ENCODE assay signal across 21 cellular contexts in the genomic region with DNA sequence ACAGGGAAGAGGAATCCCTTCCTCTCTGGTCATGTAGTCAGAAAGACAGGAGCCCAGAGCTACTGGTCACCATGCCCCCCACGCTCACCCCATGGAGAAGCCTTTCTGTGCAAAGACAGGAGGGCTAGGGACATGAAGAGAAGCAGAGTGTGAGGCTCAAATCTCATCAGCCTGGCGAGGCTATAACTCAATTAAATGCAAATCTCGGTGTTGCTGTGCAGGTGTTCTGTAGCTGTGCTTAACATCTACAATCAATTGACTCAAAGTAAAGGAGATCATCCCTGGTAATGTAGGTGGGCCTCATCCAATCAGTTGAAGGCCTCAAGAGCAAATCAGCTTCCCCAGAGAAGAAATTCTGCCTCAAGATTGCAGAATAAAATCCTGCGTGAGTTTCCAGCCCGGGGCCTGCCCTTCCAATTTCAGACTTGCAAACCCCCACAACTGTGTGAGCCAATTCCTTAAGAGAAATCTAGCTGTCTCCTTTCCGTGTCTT.
"Had no signal": no experiment of that assay in that cellular context is flagged by ENCODE, and none has a peak within 500 bp of the region (broad histone marks: within the 10 kb centered on the region; RNA-seq: fewer than 3 reads in every experiment).

No MANE protein-coding gene starts in this region.

- H3K27me3 ChIP-seq: left lung, spleen, upper lobe of left lung had no signal

- H3K27ac Mint-ChIP-seq: activated naive CD8-positive, alpha-beta T cell treated with anti-CD3 and anti-CD28 coated beads for 36 hours; mesothelial cell of epicardium; natural killer cell; WTC11 had no signal

- H3K4me1 Mint-ChIP-seq: activated naive CD8-positive, alpha-beta T cell treated with anti-CD3 and anti-CD28 coated beads for 36 hours; mesothelial cell of epicardium had no signal

- DNase-seq: activated CD4-positive, alpha-beta T cell treated with anti-CD3 and anti-CD28 coated beads, Interleukin-2, amount 50 U/mL, for 4 hours; activated naive CD4-positive, alpha-beta T cell treated with Interleukin-2 at 50 U/mL for 16 hours; activated naive CD8-positive, alpha-beta T cell treated with anti-CD3 and anti-CD28 coated beads for 36 hours; activated T-cell treated with anti-CD3 and anti-CD28 coated beads, Interleukin-2, amount 50 U/mL, for 48 hours; central memory CD4-positive, alpha-beta T cell; effector memory CD4-positive, alpha-beta T cell; foreskin keratinocyte; kidney glomerular epithelial cell; left lung; natural killer cell; stimulated activated CD4-positive, alpha-beta T cell treated with anti-CD3 and anti-CD28 coated beads, Interleukin-4, amount 100 ng/mL, for 24 hours; stimulated activated naive CD4-positive, alpha-beta T cell treated with Interleukin-2 at 50 U/mL for 16 hours; T1000 had no signal

- H3K4me3 ChIP-seq: left lung, lung, spleen, thoracic aorta, upper lobe of left lung had no signal

- H3K4me3 Mint-ChIP-seq: activated naive CD8-positive, alpha-beta T cell treated with anti-CD3 and anti-CD28 coated beads for 36 hours; mesothelial cell of epicardium; natural killer cell; WTC11 had no signal

- H3K9me3 Mint-ChIP-seq: natural killer cell had no signal

- ATAC-seq: foreskin keratinocyte, left lung, natural killer cell, WTC11 had no signal

- H3K36me3 ChIP-seq: left lung, spleen, thoracic aorta, upper lobe of left lung had no signal

- H3K36me3 Mint-ChIP-seq: mesothelial cell of epicardium, natural killer cell had no signal

- H3K27ac ChIP-seq: foreskin keratinocyte, left lung, thoracic aorta, upper lobe of left lung had no signal

- H3K27me3 Mint-ChIP-seq: activated naive CD8-positive, alpha-beta T cell treated with anti-CD3 and anti-CD28 coated beads for 36 hours had no signal

- H3K4me1 ChIP-seq: foreskin keratinocyte, left lung had no signal

- FAIRE-seq: astrocyte, colon had no signal
